12 cellular contexts compared by ENCODE assay signal in the genomic region with DNA sequence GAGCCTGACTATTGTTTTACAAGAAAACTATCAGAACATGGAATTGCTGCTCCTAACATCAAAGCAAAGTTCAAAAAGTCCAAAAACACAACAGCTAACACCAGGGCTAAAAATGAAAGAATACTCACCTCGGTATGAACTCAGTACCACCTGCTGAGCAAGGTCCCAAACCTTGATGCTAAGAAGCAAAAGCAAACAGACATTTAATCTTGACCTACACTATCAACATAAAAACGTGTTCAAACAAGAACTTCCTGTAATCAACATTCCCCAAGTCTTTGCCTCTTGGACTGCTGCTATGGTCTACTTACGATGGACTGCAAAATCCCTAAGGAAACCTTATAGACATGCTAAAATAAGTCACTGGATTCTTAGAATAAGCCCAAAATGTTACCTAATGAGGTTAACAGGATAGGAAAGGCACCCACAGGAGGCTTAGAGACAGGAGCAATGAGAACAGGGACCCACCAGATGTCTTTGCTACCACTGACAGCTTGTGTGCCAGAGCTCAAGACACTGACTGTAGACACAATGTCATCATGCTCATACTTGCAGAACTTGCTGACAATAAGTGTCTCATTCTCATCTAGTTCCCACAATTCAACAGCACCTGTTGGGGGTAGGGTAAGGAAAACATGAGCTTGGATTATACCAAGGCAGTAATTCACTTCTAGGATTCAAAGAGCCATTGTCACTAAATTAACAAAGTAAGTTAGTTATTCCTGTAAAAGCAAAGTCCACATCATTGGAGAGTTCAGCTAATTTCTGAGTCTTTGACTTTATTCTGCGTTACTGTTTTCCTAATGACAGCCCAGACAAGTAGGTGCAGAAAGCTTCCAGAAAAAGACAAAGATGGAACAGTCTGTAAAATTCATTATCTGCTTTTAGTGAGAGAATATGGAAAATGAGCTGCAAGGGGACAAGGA. TPM values are rescaled to one million over a fixed set of nuclear protein-coding genes. Genes with fewer than 3 reads are reported as not detected.
DNase-seq lines count a peak whose midpoint lies in the region; ATAC-seq and TF ChIP-seq lines count a peak whose summit lies in the region.
"Had no signal": no experiment of that assay in that cellular context is flagged by ENCODE, and none has a peak within 500 bp of the region (broad histone marks: within the 10 kb centered on the region; RNA-seq: fewer than 3 reads in every experiment).

No MANE protein-coding gene starts in this region.

- no peak for DNase-seq in CD8-positive, alpha-beta T cell
- DNase-seq in MG63 = no peak
- no peak for DNase-seq in dorsolateral prefrontal cortex
- DNase-seq in kidney glomerular epithelial cell (lab: John Stamatoyannopoulos, UW) = no peak
- DNase-seq in GDM1 (lab: John Stamatoyannopoulos, UW) = no peak
- DNase-seq: effector memory CD4-positive, alpha-beta T cell; GF-D8; testis had no signal

- CTCF ChIA-PET in CD8-positive, alpha-beta T cell (lab: Charles Lee) = interaction anchor here (0.8 to 2.8 kb wide), 8 partner anchors 9 to 323 kb away, joined by 3 to 18 read pairs (median 4); no protein-coding TSS in a partner anchor

- H3K9me3 ChIP-seq in CD8-positive, alpha-beta T cell (ENCODE audit: low read length) = no peaks in the 10 kb centered on the region
- H3K9me3 ChIP-seq in MG63 = no peaks in the 10 kb centered on the region
- no peaks in the 10 kb centered on the region for H3K9me3 ChIP-seq in mucosa of stomach (ENCODE audit: control insufficient read depth, low read length)
- H3K9me3 ChIP-seq: testis had no signal

- no peak for ATAC-seq in CD8-positive, alpha-beta T cell
- ATAC-seq in HG03045 (IDR thresholded peaks at IDR 0.05; ENCODE audit: unreplicated experiment) (no peak), HG02852 (IDR thresholded peaks at IDR 0.05; ENCODE audit: unreplicated experiment) (no peak)

- POLR2A ChIA-PET in CD8-positive, alpha-beta T cell (lab: Charles Lee) = interaction anchor here (1.2 to 1.3 kb wide), 3 partner anchors 9 to 65 kb away, joined by 3 read pairs; no protein-coding TSS in a partner anchor

- peaks cover 41% of the 10 kb centered on the region for H3K4me1 ChIP-seq in CD8-positive, alpha-beta T cell (ENCODE audit: insufficient read depth, low read length)
- H3K4me1 ChIP-seq in mucosa of stomach (ENCODE audit: control insufficient read depth, insufficient read depth, low read length) = peaks cover 30% of the 10 kb centered on the region

- H3K4me3 Mint-ChIP-seq in CD8-positive, alpha-beta T cell = peak overlapping the region; percentile 99

- no peak overlapping the region for H3K4me3 ChIP-seq in CD8-positive, alpha-beta T cell (ENCODE audit: low read depth, low read length)
- H3K4me3 ChIP-seq in MG63 (peak overlapping the region; percentile 98), dorsolateral prefrontal cortex (peak overlapping the region in 32 of 59 donors; percentile 2 to 99 (median 94)), mucosa of stomach (ENCODE audit: low read length) (peak overlapping the region; percentile 99)

- TF ChIP-seq CTCF in CD8-positive, alpha-beta T cell (IDR thresholded peaks at IDR 0.05) = no peak
- no peak for TF ChIP-seq CTCF in dorsolateral prefrontal cortex (IDR thresholded peaks at IDR 0.05 in 54 of 56, conservative IDR thresholded peaks at IDR 0.05 in 2 of 56; ENCODE audit: low read depth in 1 of 56, partially characterized antibody in 56 of 56)

- H3K36me3 Mint-ChIP-seq in CD8-positive, alpha-beta T cell = peaks cover 77% of the 10 kb centered on the region

- H3K9ac ChIP-seq in mucosa of stomach (ENCODE audit: low read length) = peak overlapping the region; percentile 26

- no peaks in the 10 kb centered on the region for H3K27me3 Mint-ChIP-seq in CD8-positive, alpha-beta T cell (ENCODE audit: low read depth)

- peaks cover 26% of the 10 kb centered on the region for H3K36me3 ChIP-seq in CD8-positive, alpha-beta T cell (ENCODE audit: insufficient read depth, low read length)
- H3K36me3 ChIP-seq in MG63 (peaks cover 78% of the 10 kb centered on the region), mucosa of stomach (ENCODE audit: control insufficient read depth, insufficient read depth, low read length) (no peaks in the 10 kb centered on the region)

- intact Hi-C loops in CD8-positive, alpha-beta T cell (cut with DNase I, micrococcal nuclease) = loop anchor here (5.0 to 10.0 kb wide), 6 partner anchors 60 to 1415 kb away; a partner anchor contains a TSS
- intact Hi-C loops in dorsolateral prefrontal cortex (cut with DNase I) = no loop called here

- no peaks in the 10 kb centered on the region for H3K27me3 ChIP-seq in CD8-positive, alpha-beta T cell (ENCODE audit: insufficient read depth, low read length)
- H3K27me3 ChIP-seq in MG63 (no peaks in the 10 kb centered on the region), dorsolateral prefrontal cortex (no peaks in the 10 kb centered on the region), mucosa of stomach (ENCODE audit: control insufficient read depth, insufficient read depth, low read length) (no peaks in the 10 kb centered on the region)
- H3K27me3 ChIP-seq: testis had no signal

- H3K4me1 Mint-ChIP-seq in CD8-positive, alpha-beta T cell (ENCODE audit: low read depth) = peaks cover 74% of the 10 kb centered on the region

- H3K9me3 Mint-ChIP-seq in CD8-positive, alpha-beta T cell = no peaks in the 10 kb centered on the region

- H3K27ac Mint-ChIP-seq in CD8-positive, alpha-beta T cell = peak overlapping the region; percentile 98

- H3K27ac ChIP-seq in CD8-positive, alpha-beta T cell (ENCODE audit: low read depth, low read length) = no peak overlapping the region
- H3K27ac ChIP-seq in dorsolateral prefrontal cortex = no peak overlapping the region
- H3K27ac ChIP-seq: testis had no signal

RNA-seq across cellular contexts. Expression of a gene that starts 1.8 kb away (rescaled TPM):
- 10 to 100 TPM in 1 of 2 experiments, 1 to 10 TPM in 1; 9.5 to 11.4 TPM for total RNA-seq in CD8-positive, alpha-beta T cell
- 93.2 and 154 TPM in 2 replicates for total RNA-seq in MG63 (2014; rRNA removed; shearing (Covaris generic); ENCODE audit: low replicate concordance)
- total RNA-seq in dorsolateral prefrontal cortex = 10 to 100 TPM; 13.6 to 29.7 (median 21.9) TPM

RNA-seq across cellular contexts. Expression of a gene that starts 2.0 kb away (rescaled TPM):
- 10 to 100 TPM; 59.9 to 64.6 TPM for total RNA-seq in CD8-positive, alpha-beta T cell
- total RNA-seq in MG63 (2014; rRNA removed; shearing (Covaris generic); ENCODE audit: low replicate concordance) = 440 and 880 TPM in 2 replicates
- total RNA-seq in dorsolateral prefrontal cortex = 100 to 1,000 TPM; 111 to 247 (median 179) TPM

RNA-seq across cellular contexts. Expression of a gene that starts 19.7 kb away (rescaled TPM):
- total RNA-seq in CD8-positive, alpha-beta T cell = 1 to 10 TPM; 6.1 to 6.4 TPM
- total RNA-seq in MG63 (2014; rRNA removed; shearing (Covaris generic); ENCODE audit: low replicate concordance) = not detected in 2 replicates
- 10 to 100 TPM in 74 of 120 experiments, 1 to 10 TPM in 46; 4.7 to 23.9 (median 11.0) TPM for total RNA-seq in dorsolateral prefrontal cortex

RNA-seq across cellular contexts. Expression of a gene that starts 26.6 kb away (rescaled TPM):
- total RNA-seq in CD8-positive, alpha-beta T cell = 10 to 100 TPM; 14.0 to 15.5 TPM
- total RNA-seq in MG63 (2014; rRNA removed; shearing (Covaris generic); ENCODE audit: low replicate concordance) = 0.26 and 1.4 TPM in 2 replicates
- total RNA-seq in dorsolateral prefrontal cortex = 10 to 100 TPM in 62 of 120 experiments, 1 to 10 TPM in 58; 3.8 to 34.3 (median 10.2) TPM

RNA-seq across cellular contexts. Expression of a gene that starts 56.2 kb away (rescaled TPM):
- total RNA-seq in CD8-positive, alpha-beta T cell = not detected
- total RNA-seq in MG63 (2014; rRNA removed; shearing (Covaris generic); ENCODE audit: low replicate concordance) = not detected in 2 replicates
- total RNA-seq in dorsolateral prefrontal cortex = 10 to 100 TPM in 39 of 120 experiments, 1 to 10 TPM in 80, under 1 TPM in 1; 0.57 to 20.1 (median 8.2) TPM
- total RNA-seq: pulmonary artery endothelial cell had no signal

Comparison
In these comparisons a context has a peak if more than half of its experiments do, and no peak if none do; other contexts are left out.
1. intact Hi-C loops: an anchor here in CD8-positive, alpha-beta T cell (5.0 to 10.0 kb wide); none called in dorsolateral prefrontal cortex.